Comparison of ENCODE assay signal across 10 cellular contexts in the genomic region with DNA sequence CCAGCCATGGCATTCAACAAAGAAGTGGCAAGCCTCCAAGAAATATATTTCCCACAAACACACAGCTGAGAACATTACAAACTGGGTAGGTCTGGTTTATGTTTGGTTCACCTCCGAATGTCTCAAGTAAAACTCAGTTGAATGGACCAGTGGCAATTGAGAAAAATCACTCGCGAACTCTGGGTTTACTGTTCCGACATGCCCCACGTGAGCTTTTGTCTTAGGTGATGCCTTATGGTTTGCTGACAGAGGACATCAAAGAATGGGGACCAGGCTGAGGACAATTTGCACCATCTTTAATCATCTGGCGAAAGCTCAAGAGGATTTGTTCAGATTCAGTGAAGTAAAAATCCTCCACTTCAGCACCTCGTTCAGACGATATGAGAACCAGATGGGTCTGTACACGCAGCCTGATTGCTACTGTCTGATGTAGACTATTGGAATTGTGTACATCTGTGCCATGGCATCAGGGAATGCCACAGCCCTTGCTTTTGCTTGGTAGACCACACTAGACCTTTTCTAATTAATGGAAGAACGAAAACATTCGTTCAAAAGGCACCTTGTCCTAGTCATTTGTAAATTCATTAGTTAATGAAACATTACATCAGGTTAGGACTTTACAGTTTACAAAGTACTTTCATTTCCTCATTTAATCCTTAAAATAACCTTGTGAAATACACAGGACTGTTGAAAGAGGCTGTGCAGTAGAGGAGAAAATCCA. TPM values are rescaled to one million over a fixed set of nuclear protein-coding genes. Genes with fewer than 3 reads are reported as not detected.
DNase-seq lines count a peak whose midpoint lies in the region; ATAC-seq and TF ChIP-seq lines count a peak whose summit lies in the region.
"Had no signal": no experiment of that assay in that cellular context is flagged by ENCODE, and none has a peak within 500 bp of the region (broad histone marks: within the 10 kb centered on the region; RNA-seq: fewer than 3 reads in every experiment).

No MANE protein-coding gene starts in this region.

- no peaks in the 10 kb centered on the region for H3K9me3 ChIP-seq in adrenal gland (replicated peaks in 1 of 3)

- H3K27ac Mint-ChIP-seq in activated B cell treated with CpG ODN at 0.5 μM for 24 hours = peak overlapping the region; percentile 83

- peaks cover 6% of the 10 kb centered on the region for H3K9me3 Mint-ChIP-seq in activated B cell treated with CpG ODN at 0.5 μM for 24 hours

- DNase-seq in activated B cell treated with CpG ODN at 0.5 μM for 24 hours (no peak), adrenal gland (no peak), iPS-NIHi11 (ENCODE audit: low spot score) (no peak), DMS153 treated with DMSO at 0.1 percent for 48 hours (lab: John Stamatoyannopoulos, UW; ENCODE audit: unreplicated experiment) (no peak), COLO829 (ENCODE audit: low spot score) (no peak)
- DNase-seq: effector CD4-positive, alpha-beta T cell had no signal

- H3K27ac ChIP-seq in adrenal gland = no peak overlapping the region

- no peaks in the 10 kb centered on the region for H3K36me3 ChIP-seq in adrenal gland (replicated peaks in 1 of 2)

- H3K4me1 Mint-ChIP-seq in activated B cell treated with CpG ODN at 0.5 μM for 24 hours = peaks cover 30% of the 10 kb centered on the region

- WGBS in adrenal gland, 4 donors = 83 to 92% (median 87%) methylated on average over 11 of the region's 11 CpGs

- TF ChIP-seq POLR2A in adrenal gland (IDR thresholded peaks at IDR 0.05) = no peak

- ATAC-seq in GM18517 (IDR thresholded peaks at IDR 0.05; ENCODE audit: unreplicated experiment) (peak; percentile 97), GM21576 (IDR thresholded peaks at IDR 0.05; ENCODE audit: unreplicated experiment) (peak; percentile 93), HG03354 (IDR thresholded peaks at IDR 0.05; ENCODE audit: poor library complexity, severe bottlenecking, unreplicated experiment) (peak; percentile 95), activated B cell treated with CpG ODN at 0.5 μM for 24 hours (ENCODE audit: low read depth) (peak; percentile 83)

- no peak for TF ChIP-seq CTCF in activated B cell treated with CpG ODN at 0.5 μM for 24 hours (IDR thresholded peaks at IDR 0.05)
- no peak for TF ChIP-seq CTCF in adrenal gland (IDR thresholded peaks at IDR 0.05)

- no peaks in the 10 kb centered on the region for H3K27me3 ChIP-seq in adrenal gland

- POLR2A ChIA-PET in activated B cell treated with CpG ODN at 0.5 μM for 24 hours (lab: Charles Lee) = no interaction called here

- H3K4me1 ChIP-seq in adrenal gland (replicated peaks in 1 of 2) = no peaks in the 10 kb centered on the region

- H3K27me3 Mint-ChIP-seq in activated B cell treated with CpG ODN at 0.5 μM for 24 hours = no peaks in the 10 kb centered on the region

- H3K4me3 Mint-ChIP-seq in activated B cell treated with CpG ODN at 0.5 μM for 24 hours = peak overlapping the region; percentile 70

- H3K36me3 Mint-ChIP-seq in activated B cell treated with CpG ODN at 0.5 μM for 24 hours (ENCODE audit: low read depth) = no peaks in the 10 kb centered on the region

- intact Hi-C loops in activated B cell treated with CpG ODN at 0.5 μM for 24 hours (cut with micrococcal nuclease) (loop anchor here (2.0 kb wide), 1 partner anchor 24 kb away; no protein-coding TSS in a partner anchor), adrenal gland (cut with DNase I) (no loop called here)

- H3K4me3 ChIP-seq in adrenal gland = no peak overlapping the region

- CTCF ChIA-PET in activated B cell treated with CpG ODN at 0.5 μM for 24 hours (lab: Charles Lee) = no interaction called here

RNA-seq across cellular contexts. Expression of a gene that starts 59.4 kb away (rescaled TPM):
- not detected in 2 replicates for total RNA-seq in activated B cell treated with CpG ODN at 0.5 μM for 24 hours
- total RNA-seq in adrenal gland = not detected
- not detected for polyA plus RNA-seq in adrenal gland
- total RNA-seq: temporal lobe had no signal
